In the genomic region with DNA sequence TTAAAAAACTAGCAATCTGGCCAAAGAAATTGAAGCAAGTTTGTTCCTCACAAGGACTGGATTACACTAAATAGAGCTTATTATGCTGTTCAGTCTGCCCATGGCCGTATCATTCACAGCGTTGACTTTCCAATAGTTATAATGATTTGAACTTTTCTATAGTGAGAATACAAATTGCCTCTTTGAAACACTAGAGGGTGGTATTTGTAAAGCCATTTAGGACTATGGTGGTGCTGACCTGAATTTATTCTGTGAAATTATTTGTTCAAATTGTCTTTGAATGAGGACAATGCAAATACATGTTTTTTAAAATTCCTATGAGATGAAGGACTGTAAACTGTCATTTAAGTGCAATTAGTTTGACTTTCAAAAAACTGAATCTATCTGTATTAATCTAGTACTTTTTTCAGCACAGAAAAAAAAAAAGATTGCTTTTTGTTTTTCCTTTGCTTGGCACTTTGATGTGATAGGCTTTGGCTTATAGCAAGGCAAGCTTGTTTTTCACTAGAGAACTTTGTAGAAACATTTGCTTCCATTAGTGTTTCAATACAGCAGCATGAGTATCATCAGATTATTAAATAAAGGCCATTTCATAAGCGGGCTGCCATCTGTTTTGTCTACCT, we compare ENCODE assay signal across 8 cellular contexts.
A peak's percentile ranks its signal among the peaks of the same experiment; 100 is the strongest.
DNase-seq lines count a peak whose midpoint lies in the region; ATAC-seq lines count a peak whose summit lies in the region.

No MANE protein-coding gene starts in this region.

- no peaks in the 10 kb centered on the region for H3K36me3 ChIP-seq in mesenchymal stem cell (ENCODE audit: control insufficient read depth in 1 of 2, insufficient read depth in 2 of 2, low read depth in 1 of 2, low read length in 2 of 2)

- H3K79me1 ChIP-seq in mesenchymal stem cell (replicated peaks; ENCODE audit: low read length, poor library complexity, severe bottlenecking), result no peaks in the 10 kb centered on the region

- no peak overlapping the region for H3K27ac ChIP-seq in mesenchymal stem cell (ENCODE audit: low read length, poor library complexity, severe bottlenecking)

- no peak overlapping the region for H3K4ac ChIP-seq in mesenchymal stem cell (ENCODE audit: low read depth in 1 of 2, low read length in 2 of 2)

- H3K23ac ChIP-seq in mesenchymal stem cell (ENCODE audit: low read length in 2 of 2), result no peak overlapping the region

- H3K14ac ChIP-seq in mesenchymal stem cell (ENCODE audit: low read length in 2 of 2), result no peak overlapping the region

- no peaks in the 10 kb centered on the region for H3K27me3 ChIP-seq in mesenchymal stem cell (ENCODE audit: control insufficient read depth in 1 of 2, insufficient read depth in 1 of 2, low read length in 2 of 2)

- no peak overlapping the region for H2BK15ac ChIP-seq in mesenchymal stem cell (ENCODE audit: low read depth, poor library complexity, severe bottlenecking)

- ATAC-seq in GM21576 (IDR thresholded peaks at IDR 0.05; ENCODE audit: unreplicated experiment) (peak; percentile 64), GM19324 (IDR thresholded peaks at IDR 0.05; ENCODE audit: low FRiP score, unreplicated experiment) (no peak)

- no peak overlapping the region for H3K4me3 ChIP-seq in mesenchymal stem cell (ENCODE audit: insufficient read depth in 1 of 2, low read depth in 1 of 2, low read length in 2 of 2)

- DNase-seq in D341Med (ENCODE audit: low spot score) (peak; percentile 28), NCI-H1105 treated with DMSO at 0.1 percent for 48 hours (lab: John Stamatoyannopoulos, UW) (peak; percentile 55), astrocyte of the hippocampus (ENCODE audit: low read depth, low spot score) (peak; percentile 36), mesenchymal stem cell (peak; percentile 49), GF-D8 (lab: John Stamatoyannopoulos, UW) (no peak), posterior cingulate gyrus (no peak)

- no peak overlapping the region for H3K9ac ChIP-seq in mesenchymal stem cell (ENCODE audit: low read length)

- H3K18ac ChIP-seq in mesenchymal stem cell (ENCODE audit: low read depth in 1 of 2, low read length in 2 of 2), result no peak overlapping the region

- H4K8ac ChIP-seq in mesenchymal stem cell (ENCODE audit: low read length), result no peak overlapping the region

- no peak overlapping the region for H2BK120ac ChIP-seq in mesenchymal stem cell (ENCODE audit: low read depth, low read length)

- H3K4me2 ChIP-seq in mesenchymal stem cell (ENCODE audit: low read length, poor library complexity, severe bottlenecking), result no peak overlapping the region

- H4K91ac ChIP-seq in mesenchymal stem cell (ENCODE audit: low read length), result no peak overlapping the region

- H2AFZ ChIP-seq in mesenchymal stem cell (ENCODE audit: low read depth, low read length), result no peak overlapping the region

- 60% methylated on average over 1 of the region's 3 CpGs for WGBS in mesenchymal stem cell

- H3K9me3 ChIP-seq in mesenchymal stem cell (ENCODE audit: control insufficient read depth, low read length), result no peaks in the 10 kb centered on the region

- H2BK12ac ChIP-seq in mesenchymal stem cell (ENCODE audit: low read length in 2 of 2), result no peak overlapping the region

- H2BK5ac ChIP-seq in mesenchymal stem cell (ENCODE audit: low read depth, low read length, poor library complexity, severe bottlenecking), result no peak overlapping the region

- H3K4me1 ChIP-seq in mesenchymal stem cell (ENCODE audit: control insufficient read depth, insufficient read depth, low read depth, low read length), result no peaks in the 10 kb centered on the region

- intact Hi-C loops in posterior cingulate gyrus (cut with DNase I), result loop anchor here (1.0 to 5.0 kb wide), 2 partner anchors 630 to 687 kb away; no protein-coding TSS in a partner anchor

- H2AK5ac ChIP-seq in mesenchymal stem cell (ENCODE audit: low read length, severe bottlenecking), result no peak overlapping the region

Comparison
In these comparisons a context has a peak if more than half of its experiments do, and no peak if none do; other contexts are left out.
1. DNase-seq: peak in D341Med (single experiment), NCI-H1105 treated with DMSO at 0.1 percent for 48 hours (single experiment), astrocyte of the hippocampus (single experiment) and mesenchymal stem cell (single experiment); none in GF-D8 (single experiment) and posterior cingulate gyrus (0 of 10).